Comparison of ENCODE assay signal across 28 cellular contexts in genomic region chr3:55893045-55893664, GRCh38.
DNase-seq lines count a peak whose midpoint lies in the region; TF ChIP-seq lines count a peak whose summit lies in the region.
"Had no signal": no experiment of that assay in that cellular context is flagged by ENCODE, and none has a peak within 500 bp of the region (broad histone marks: within the 10 kb centered on the region; RNA-seq: fewer than 3 reads in every experiment).

No MANE protein-coding gene starts in this region.

- POLR2A ChIA-PET in MCF 10A (lab: Yijun Ruan, JAX) (no interaction called here), A673 (lab: Charles Lee; ENCODE audit: low non-redundant PET) (no interaction called here)

- peaks cover 7% of the 10 kb centered on the region for H3K4me1 Mint-ChIP-seq in MCF 10A (ENCODE audit: insufficient read depth, unreplicated experiment)
- H3K4me1 Mint-ChIP-seq: activated B cell treated with CpG ODN at 0.5 μM for 24 hours; CD4-positive, alpha-beta memory T cell; immature natural killer cell; T-cell had no signal

- no peak overlapping the region for H3K4me3 Mint-ChIP-seq in MCF 10A (ENCODE audit: unreplicated experiment)
- H3K4me3 Mint-ChIP-seq: activated B cell treated with CpG ODN at 0.5 μM for 24 hours; CD4-positive, alpha-beta memory T cell; H9; immature natural killer cell; nephron; T-cell had no signal

- DNase-seq in MCF 10A (ENCODE audit: unreplicated experiment) = peak; percentile 18
- no peak for DNase-seq in breast epithelium (ENCODE audit: low spot score in 2 of 2)
- DNase-seq in SJSA1 (ENCODE audit: low read depth in 1 of 2, low spot score in 2 of 2) = peak; percentile 51 to 75
- peak; percentile 53 to 68 for DNase-seq in foreskin fibroblast
- no peak for DNase-seq in A673 (ENCODE audit: low spot score)
- DNase-seq in NCI-H2081 treated with DMSO at 0.1 percent for 48 hours (lab: John Stamatoyannopoulos, UW) = no peak
- no peak for DNase-seq in GM19240 (ENCODE audit: insufficient read length, low spot score)
- DNase-seq in posterior cingulate gyrus = no peak
- DNase-seq: 8988T; activated B cell treated with CpG ODN at 0.5 μM for 24 hours; activated CD4-positive, alpha-beta T cell treated with anti-CD3 and anti-CD28 coated beads, Interleukin-2, amount 50 U/mL, for 1 hour; activated gamma-delta T cell treated with Interleukin-2 at 50 U/mL for 16 hours; activated T-cell treated with anti-CD3 and anti-CD28 coated beads, Interleukin-2, amount 50 U/mL, for 1 hour; body of pancreas; CD4-positive, alpha-beta memory T cell; H9; immature natural killer cell; Karpas-422; MV-4-11; NCI-H446; NCI-H82; SJCRH30; stimulated activated naive CD4-positive, alpha-beta T cell; T-cell; upper lobe of right lung had no signal

- H3K36me3 Mint-ChIP-seq in MCF 10A (ENCODE audit: insufficient read depth, unreplicated experiment) = no peaks in the 10 kb centered on the region
- H3K36me3 Mint-ChIP-seq: CD4-positive, alpha-beta memory T cell; immature natural killer cell; T-cell had no signal

- BruUV-seq in MCF 10A (replicated peaks; lab: Mats Ljungman, UMichigan) = no TSS peak
- BruUV-seq in A673 (replicated peaks; lab: Mats Ljungman, UMichigan) = no TSS peak

- no peaks in the 10 kb centered on the region for H3K27me3 Mint-ChIP-seq in MCF 10A (ENCODE audit: insufficient read depth, unreplicated experiment)
- H3K27me3 Mint-ChIP-seq: CD4-positive, alpha-beta memory T cell had no signal

- CTCF ChIA-PET in MCF 10A (lab: Yijun Ruan, JAX) = interaction anchor here (0.6 to 1.5 kb wide), 3 partner anchors 8 to 712 kb away, joined by 3 to 6 read pairs (median 4); no protein-coding TSS in a partner anchor
- CTCF ChIA-PET in A673 (lab: Charles Lee) = no interaction called here

- H3K27ac ChIP-seq in breast epithelium (no peak overlapping the region), SJSA1 (peak overlapping the region; percentile 94), A673 (ENCODE audit: low read depth, low read length, poor library complexity, severe bottlenecking) (no peak overlapping the region)
- H3K27ac ChIP-seq: body of pancreas, SJCRH30, skin epidermis, suprapubic skin, upper lobe of right lung had no signal

- no peaks in the 10 kb centered on the region for H3K36me3 ChIP-seq in breast epithelium
- no peaks in the 10 kb centered on the region for H3K36me3 ChIP-seq in SJSA1
- H3K36me3 ChIP-seq in A673 (ENCODE audit: insufficient read depth, low read length, poor library complexity, severe bottlenecking) = no peaks in the 10 kb centered on the region
- H3K36me3 ChIP-seq: SJCRH30, suprapubic skin, upper lobe of right lung had no signal

- H3K4me1 ChIP-seq in breast epithelium (no peaks in the 10 kb centered on the region), SJSA1 (replicated peaks) (peaks cover 45% of the 10 kb centered on the region), A673 (ENCODE audit: insufficient read depth, low read length, poor library complexity, severe bottlenecking) (peaks cover 16% of the 10 kb centered on the region)
- H3K4me1 ChIP-seq: body of pancreas, suprapubic skin had no signal

- intact Hi-C loops in MCF 10A (cut with micrococcal nuclease) (loop anchor here (10.0 kb wide), 1 partner anchor 728 kb away; no protein-coding TSS in a partner anchor), breast epithelium (cut with DNase I; ENCODE audit: low total_unique reads) (loop anchor here (10.0 kb wide), 1 partner anchor 938 kb away; no protein-coding TSS in a partner anchor), A673 (cut with micrococcal nuclease; ENCODE audit: unreplicated experiment) (loop anchor here (10.0 kb wide), 1 partner anchor 1038 kb away; no protein-coding TSS in a partner anchor), posterior cingulate gyrus (cut with DNase I) (no loop called here)

- no peaks in the 10 kb centered on the region for H3K27me3 ChIP-seq in breast epithelium
- no peaks in the 10 kb centered on the region for H3K27me3 ChIP-seq in SJSA1 (replicated peaks)
- no peaks in the 10 kb centered on the region for H3K27me3 ChIP-seq in A673 (replicated peaks; ENCODE audit: insufficient read depth, low read depth, low read length, poor library complexity)
- H3K27me3 ChIP-seq: body of pancreas, SJCRH30, upper lobe of right lung had no signal

- TF ChIP-seq CTCF in MCF 10A (IDR thresholded peaks at IDR 0.05; ENCODE audit: unreplicated experiment) (no peak), breast epithelium (IDR thresholded peaks at IDR 0.05) (no peak), foreskin fibroblast (IDR thresholded peaks at IDR 0.05; ENCODE audit: low read depth, low read length) (no peak), A673 (conservative IDR thresholded peaks at IDR 0.05; ENCODE audit: low read depth, low read length) (no peak)

- H3K9me3 ChIP-seq in breast epithelium (no peaks in the 10 kb centered on the region), SJSA1 (replicated peaks) (no peaks in the 10 kb centered on the region), A673 (ENCODE audit: low read depth, low read length, poor library complexity, severe bottlenecking) (no peaks in the 10 kb centered on the region)
- H3K9me3 ChIP-seq: body of pancreas, suprapubic skin, upper lobe of right lung had no signal

- H3K27ac Mint-ChIP-seq in MCF 10A (ENCODE audit: low read depth, unreplicated experiment) = no peak overlapping the region
- H3K27ac Mint-ChIP-seq: activated B cell treated with CpG ODN at 0.5 μM for 24 hours; CD4-positive, alpha-beta memory T cell; H9; immature natural killer cell; nephron; T-cell had no signal

- no peak overlapping the region for H3K4me3 ChIP-seq in breast epithelium
- H3K4me3 ChIP-seq in SJSA1 = no peak overlapping the region
- no peak overlapping the region for H3K4me3 ChIP-seq in foreskin fibroblast (ENCODE audit: low read depth in 1 of 2, low read length in 2 of 2)
- H3K4me3 ChIP-seq in A673 (ENCODE audit: low read depth, low read length, poor library complexity, severe bottlenecking) = no peak overlapping the region
- H3K4me3 ChIP-seq: body of pancreas, SJCRH30, skin epidermis, suprapubic skin, upper lobe of right lung had no signal

- H3K9me3 Mint-ChIP-seq in MCF 10A (ENCODE audit: unreplicated experiment) = no peaks in the 10 kb centered on the region
- H3K9me3 Mint-ChIP-seq: activated B cell treated with CpG ODN at 0.5 μM for 24 hours; CD4-positive, alpha-beta memory T cell; H9; nephron had no signal

- no peak for TF ChIP-seq POLR2A in breast epithelium (IDR thresholded peaks at IDR 0.05)

Comparison
In these comparisons a context has a peak if more than half of its experiments do, and no peak if none do; other contexts are left out.
1. DNase-seq: peak in MCF 10A (single experiment), SJSA1 (2 of 2) and foreskin fibroblast (2 of 2); none in breast epithelium (0 of 2), A673 (single experiment), NCI-H2081 treated with DMSO at 0.1 percent for 48 hours (single experiment), GM19240 (single experiment) and posterior cingulate gyrus (0 of 10).